In genomic region chr10:97333601-97334369, GRCh38 we compare ENCODE assay signal across 8 cellular contexts. TPM values are rescaled to one million over a fixed set of nuclear protein-coding genes. Genes with fewer than 3 reads are reported as not detected.
A peak's percentile ranks its signal among the peaks of the same experiment; 100 is the strongest.
DNase-seq lines count a peak whose midpoint lies in the region; TF ChIP-seq lines count a peak whose summit lies in the region.

No MANE protein-coding gene starts in this region.

- intact Hi-C loops in activated T-helper 2 cell treated with anti-CD3 and anti-CD28 coated beads, Interferon-gamma antibody, Interleukin-2, Interleukin-4, amounts not matched to agents 10 μg/mL and 5 μg/mL and 100 μg/mL, durations not matched to agents 14 hours and 24 hours and 36 hours (cut with micrococcal nuclease), result loop anchor here (1.0 to 5.0 kb wide), 2 partner anchors 13 to 164 kb away; partner anchors contain the start of genes MMS19 and UBTD1

- peak; percentile 54 for TF ChIP-seq POLR2A in NB4 (IDR thresholded peaks at IDR 0.05; ENCODE audit: extremely low read depth, insufficient read length)

- H3K27ac Mint-ChIP-seq in activated T-helper 2 cell treated with anti-CD3 and anti-CD28 coated beads, Interferon-gamma antibody, Interleukin-2, Interleukin-4, amounts not matched to agents 10 μg/mL and 5 μg/mL and 100 μg/mL, durations not matched to agents 14 hours and 24 hours and 36 hours, result peak overlapping the region; percentile 86

- H3K4me1 Mint-ChIP-seq in activated T-helper 2 cell treated with anti-CD3 and anti-CD28 coated beads, Interferon-gamma antibody, Interleukin-2, Interleukin-4, amounts not matched to agents 10 μg/mL and 5 μg/mL and 100 μg/mL, durations not matched to agents 14 hours and 24 hours and 36 hours (ENCODE audit: low read depth), result peaks cover 31% of the 10 kb centered on the region

- H3K27me3 Mint-ChIP-seq in activated T-helper 2 cell treated with anti-CD3 and anti-CD28 coated beads, Interferon-gamma antibody, Interleukin-2, Interleukin-4, amounts not matched to agents 10 μg/mL and 5 μg/mL and 100 μg/mL, durations not matched to agents 14 hours and 24 hours and 36 hours (ENCODE audit: low read depth), result peaks cover 22% of the 10 kb centered on the region

- no peak for TF ChIP-seq CTCF in GM12865 (IDR thresholded peaks at IDR 0.05; ENCODE audit: insufficient read depth, low read depth, low read length, missing control alignments)
- no peak for TF ChIP-seq CTCF in HFF-Myc (IDR thresholded peaks at IDR 0.05; ENCODE audit: low read depth, low read length, missing control alignments)
- TF ChIP-seq CTCF in NB4 (IDR thresholded peaks at IDR 0.05; ENCODE audit: low read depth, low read length), result no peak

- H3K4me3 Mint-ChIP-seq in activated T-helper 2 cell treated with anti-CD3 and anti-CD28 coated beads, Interferon-gamma antibody, Interleukin-2, Interleukin-4, amounts not matched to agents 10 μg/mL and 5 μg/mL and 100 μg/mL, durations not matched to agents 14 hours and 24 hours and 36 hours (ENCODE audit: low read depth), result peak overlapping the region; percentile 85

- H3K36me3 Mint-ChIP-seq in activated T-helper 2 cell treated with anti-CD3 and anti-CD28 coated beads, Interferon-gamma antibody, Interleukin-2, Interleukin-4, amounts not matched to agents 10 μg/mL and 5 μg/mL and 100 μg/mL, durations not matched to agents 14 hours and 24 hours and 36 hours (ENCODE audit: low read depth), result peaks cover 28% of the 10 kb centered on the region

- DNase-seq in GM12865 (ENCODE audit: low read depth), result peak; percentile 55
- DNase-seq in HFF-Myc (ENCODE audit: extremely low read depth, low read depth), result no peak
- DNase-seq in NB4 (ENCODE audit: low read depth), result peak; percentile 94
- peak; percentile 29 for DNase-seq in activated T-helper 2 cell treated with anti-CD3 and anti-CD28 coated beads, Interferon-gamma antibody, Interleukin-2, Interleukin-4, amounts not matched to agents 10 μg/mL and 5 μg/mL and 100 μg/mL, durations not matched to agents 14 hours and 24 hours and 36 hours (ENCODE audit: low spot score)
- peak; percentile 46 for DNase-seq in germinal center (ENCODE audit: low spot score)
- DNase-seq in occipital lobe (lab: John Stamatoyannopoulos, UW), result peak; percentile 25
- no peak for DNase-seq in GM19240 (ENCODE audit: insufficient read length, low spot score)
- DNase-seq in GOT3 (lab: John Stamatoyannopoulos, UW), result no peak

- peak overlapping the region; percentile 75 for H3K4me3 ChIP-seq in GM12865 (ENCODE audit: low read depth, low read length)
- peak overlapping the region; percentile 77 for H3K4me3 ChIP-seq in HFF-Myc (replicated peaks; ENCODE audit: low read depth, low read length)
- H3K4me3 ChIP-seq in NB4 (ENCODE audit: low read depth, low read length), result peak overlapping the region; percentile 89

- no peaks in the 10 kb centered on the region for H3K9me3 Mint-ChIP-seq in activated T-helper 2 cell treated with anti-CD3 and anti-CD28 coated beads, Interferon-gamma antibody, Interleukin-2, Interleukin-4, amounts not matched to agents 10 μg/mL and 5 μg/mL and 100 μg/mL, durations not matched to agents 14 hours and 24 hours and 36 hours

RNA-seq across cellular contexts. Expression of gene FRAT2, which starts 0.7 kb away (rescaled TPM):
- 10.4 and 10.6 TPM in 2 replicates for total RNA-seq in activated T-helper 2 cell treated with anti-CD3 and anti-CD28 coated beads, Interferon-gamma antibody, Interleukin-2, Interleukin-4, amounts not matched to agents 10 μg/mL and 5 μg/mL and 100 μg/mL, durations not matched to agents 14 hours and 24 hours and 36 hours
- total RNA-seq in occipital lobe, result 16.8 TPM

RNA-seq across cellular contexts. Expression of gene FRAT1, which starts 14.7 kb away (rescaled TPM):
- 2.9 and 3.4 TPM in 2 replicates for total RNA-seq in activated T-helper 2 cell treated with anti-CD3 and anti-CD28 coated beads, Interferon-gamma antibody, Interleukin-2, Interleukin-4, amounts not matched to agents 10 μg/mL and 5 μg/mL and 100 μg/mL, durations not matched to agents 14 hours and 24 hours and 36 hours
- 5.6 TPM for total RNA-seq in occipital lobe

RNA-seq across cellular contexts. Expression of gene ARHGAP19, which starts 41.3 kb away (rescaled TPM):
- 25.3 and 29.9 TPM in 2 replicates for total RNA-seq in activated T-helper 2 cell treated with anti-CD3 and anti-CD28 coated beads, Interferon-gamma antibody, Interleukin-2, Interleukin-4, amounts not matched to agents 10 μg/mL and 5 μg/mL and 100 μg/mL, durations not matched to agents 14 hours and 24 hours and 36 hours
- total RNA-seq in occipital lobe, result 8.4 TPM

Comparison
In these comparisons a context has a peak if more than half of its experiments do, and no peak if none do; other contexts are left out.
1. DNase-seq: peak in GM12865 (single experiment), NB4 (single experiment), activated T-helper 2 cell treated with anti-CD3 and anti-CD28 coated beads, Interferon-gamma antibody, Interleukin-2, Interleukin-4, amounts not matched to agents 10 μg/mL and 5 μg/mL and 100 μg/mL, durations not matched to agents 14 hours and 24 hours and 36 hours (single experiment), germinal center (single experiment) and occipital lobe (single experiment); none in HFF-Myc (single experiment), GM19240 (single experiment) and GOT3 (single experiment).
2. Peak in every context shown above with its lines, with median percentiles within 50 percentile points of each other: H3K4me3 ChIP-seq.